ENCODE assay signal across 8 cellular contexts in the genomic region with DNA sequence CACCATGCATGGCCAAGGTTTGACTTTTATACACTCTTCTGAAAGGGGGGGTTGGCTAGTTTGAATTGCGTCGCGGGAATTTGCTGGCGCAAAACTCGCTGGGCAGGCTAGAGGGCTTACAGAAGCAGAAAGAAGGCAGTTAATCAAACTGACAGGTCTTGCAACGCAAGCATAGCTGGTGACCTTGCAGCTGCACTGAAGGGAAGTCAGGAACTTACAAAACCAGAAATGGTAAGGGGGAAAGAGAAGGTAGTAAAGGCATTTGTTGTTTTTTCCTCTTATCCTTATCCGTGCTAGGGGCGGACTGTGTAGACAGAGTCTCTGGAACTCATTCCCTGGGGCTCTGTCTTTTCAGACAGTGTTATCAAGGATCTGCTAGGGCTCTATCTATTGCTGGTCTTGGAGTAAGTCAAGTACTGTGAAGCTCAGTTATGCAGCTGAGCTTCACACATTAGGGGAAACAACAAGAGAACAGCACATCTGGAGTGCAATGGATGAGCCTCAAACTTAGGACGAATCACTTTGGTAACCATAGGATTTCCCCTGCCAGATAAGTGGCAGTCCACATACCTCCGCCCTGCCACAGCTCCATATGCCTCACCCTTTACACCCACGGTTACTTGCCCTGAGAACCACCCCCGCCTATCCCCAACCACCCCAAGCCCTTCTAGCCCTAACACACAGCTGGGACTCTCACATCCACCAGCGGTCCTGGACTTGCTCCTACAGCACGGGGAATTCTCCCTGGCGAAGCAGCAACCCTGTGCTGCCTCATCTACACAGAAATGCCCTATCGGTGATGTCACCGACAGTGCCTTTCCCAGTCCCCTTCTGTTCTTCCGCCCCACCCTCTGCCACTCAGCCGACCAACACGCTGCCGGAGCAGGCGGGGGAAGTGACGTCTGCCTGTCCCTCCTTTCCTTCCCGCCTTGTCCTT.
A peak's percentile ranks its signal among the peaks of the same experiment; 100 is the strongest.
DNase-seq lines count a peak whose midpoint lies in the region; ATAC-seq and TF ChIP-seq lines count a peak whose summit lies in the region.

No MANE protein-coding gene starts in this region.

- H3K4me2 ChIP-seq in parathyroid adenoma (ENCODE audit: low read length): peak overlapping the region; percentile 20

- no peaks in the 10 kb centered on the region for H3K36me3 ChIP-seq in duodenal mucosa (ENCODE audit: control insufficient read depth in 1 of 2, insufficient read depth in 2 of 2, low read length in 2 of 2)
- no peaks in the 10 kb centered on the region for H3K36me3 ChIP-seq in parathyroid adenoma (ENCODE audit: control insufficient read depth, insufficient read depth, low read length)
- H3K36me3 ChIP-seq in tibial nerve: no peaks in the 10 kb centered on the region

- peak; percentile 83 for ATAC-seq in GM18502 (IDR thresholded peaks at IDR 0.05; ENCODE audit: poor library complexity, unreplicated experiment)

- no peak for TF ChIP-seq CTCF in parathyroid adenoma (IDR thresholded peaks at IDR 0.05)
- no peak for TF ChIP-seq CTCF in tibial nerve (IDR thresholded peaks at IDR 0.05)

- no peaks in the 10 kb centered on the region for H3K79me2 ChIP-seq in parathyroid adenoma

- WGBS in tibial nerve, 2 donors: 21 to 33% methylated on average over 24 of the region's 24 CpGs

- H3K4me3 ChIP-seq in duodenal mucosa (ENCODE audit: low read depth in 1 of 2, low read length in 2 of 2) (peak overlapping the region; percentile 46 to 64), parathyroid adenoma (ENCODE audit: low read depth, low read length) (no peak overlapping the region), tibial nerve (no peak overlapping the region)

- DNase-seq in NCI-H460 (ENCODE audit: extremely low read depth, low read depth): peak; percentile 94
- DNase-seq in NCI-H524 (lab: John Stamatoyannopoulos, UW): no peak
- DNase-seq in NCI-H446 treated with DMSO at 0.1 percent for 48 hours (lab: John Stamatoyannopoulos, UW): no peak
- DNase-seq in DMS79 (lab: John Stamatoyannopoulos, UW): no peak
- no peak for DNase-seq in tibial nerve (ENCODE audit: low spot score in 2 of 2)

- H3K9ac ChIP-seq in duodenal mucosa (ENCODE audit: low read depth in 1 of 2, low read length in 2 of 2) (no peak overlapping the region), parathyroid adenoma (no peak overlapping the region)

- peaks cover 0 to 8% of the 10 kb centered on the region in 2 donors for H3K4me1 ChIP-seq in duodenal mucosa (ENCODE audit: control insufficient read depth in 1 of 2, insufficient read depth in 2 of 2, low read length in 2 of 2)
- H3K4me1 ChIP-seq in parathyroid adenoma: no peaks in the 10 kb centered on the region
- no peaks in the 10 kb centered on the region for H3K4me1 ChIP-seq in tibial nerve

- no peaks in the 10 kb centered on the region for H3K27me3 ChIP-seq in duodenal mucosa (ENCODE audit: control insufficient read depth in 1 of 2, insufficient read depth in 2 of 2, low read length in 2 of 2)
- H3K27me3 ChIP-seq in parathyroid adenoma (ENCODE audit: control insufficient read depth, insufficient read depth, low read length): no peaks in the 10 kb centered on the region
- H3K27me3 ChIP-seq in tibial nerve: peaks cover 0 to 13% of the 10 kb centered on the region in 2 donors

- H3K9me3 ChIP-seq in duodenal mucosa (ENCODE audit: control insufficient read depth in 1 of 2, low read length in 2 of 2) (no peaks in the 10 kb centered on the region), parathyroid adenoma (ENCODE audit: control insufficient read depth, low read length) (no peaks in the 10 kb centered on the region), tibial nerve (no peaks in the 10 kb centered on the region)

- peak overlapping the region; percentile 61 for H2AFZ ChIP-seq in parathyroid adenoma

- no peak for TF ChIP-seq POLR2A in tibial nerve (IDR thresholded peaks at IDR 0.05)

- H3K27ac ChIP-seq in duodenal mucosa (ENCODE audit: low read depth, low read length): no peak overlapping the region
- no peak overlapping the region for H3K27ac ChIP-seq in parathyroid adenoma
- no peak overlapping the region for H3K27ac ChIP-seq in tibial nerve

- no peak for TF ChIP-seq EP300 in tibial nerve (IDR thresholded peaks at IDR 0.05)

Comparison
In these comparisons a context has a peak if more than half of its experiments do, and no peak if none do; other contexts are left out.
1. H3K4me3 ChIP-seq: peak in duodenal mucosa (2 of 2); none in parathyroid adenoma (single experiment) and tibial nerve (0 of 4).